ENCODE assay signal across 20 cellular contexts in genomic region chr3:108319428-108320053, GRCh38. TPM values are rescaled to one million over a fixed set of nuclear protein-coding genes. Genes with fewer than 3 reads are reported as not detected.
DNase-seq lines count a peak whose midpoint lies in the region; ATAC-seq and TF ChIP-seq lines count a peak whose summit lies in the region.
"Had no signal": no experiment of that assay in that cellular context is flagged by ENCODE, and none has a peak within 500 bp of the region (broad histone marks: within the 10 kb centered on the region; RNA-seq: fewer than 3 reads in every experiment).

No MANE protein-coding gene starts in this region.

- intact Hi-C loops in PC-9 (cut with micrococcal nuclease; ENCODE audit: unreplicated experiment) (no loop called here), lower lobe of right lung (cut with DNase I) (no loop called here), testis (cut with DNase I; ENCODE audit: low total_unique reads) (no loop called here), uterus (cut with DNase I; ENCODE audit: low total_unique reads) (no loop called here)

- peak overlapping the region; percentile 15; the same call in 1 of the 2 replicates for H3K27ac ChIP-seq in 22Rv1
- H3K27ac ChIP-seq in PC-9, result no peak overlapping the region
- no peak overlapping the region for H3K27ac ChIP-seq in lower lobe of right lung
- no peak overlapping the region for H3K27ac ChIP-seq in testis
- H3K27ac ChIP-seq in uterus, result no peak overlapping the region
- H3K27ac ChIP-seq: Peyer's patch, tibial artery had no signal

- H4K20me1 ChIP-seq in PC-9 (ENCODE audit: insufficient read depth), result no peaks in the 10 kb centered on the region

- CTCF ChIA-PET in PC-9 (lab: Charles Lee), result interaction anchor here (0.6 kb wide), 2 partner anchors 25 to 197 kb away, joined by 3 to 6 read pairs; no protein-coding TSS in a partner anchor

- no peak overlapping the region for H2AFZ ChIP-seq in PC-9

- no peaks in the 10 kb centered on the region for H3K9me3 ChIP-seq in PC-9 (ENCODE audit: insufficient read depth, low read depth)
- H3K9me3 ChIP-seq in lower lobe of right lung, result no peaks in the 10 kb centered on the region
- no peaks in the 10 kb centered on the region for H3K9me3 ChIP-seq in testis
- no peaks in the 10 kb centered on the region for H3K9me3 ChIP-seq in uterus
- H3K9me3 ChIP-seq: Peyer's patch, tibial artery had no signal

- H3K4me3 ChIP-seq in PC-9, result no peak overlapping the region
- H3K4me3 ChIP-seq in lower lobe of right lung, result no peak overlapping the region
- H3K4me3 ChIP-seq in testis, result no peak overlapping the region
- H3K4me3 ChIP-seq in uterus, result no peak overlapping the region
- H3K4me3 ChIP-seq: K562, Peyer's patch, tibial artery had no signal

- no peaks in the 10 kb centered on the region for H3K9me2 ChIP-seq in PC-9 (ENCODE audit: insufficient read depth)

- WGBS in testis, 2 donors, result 54 to 59% methylated on average over 6 of the region's 6 CpGs

- H3K36me3 ChIP-seq in PC-9 (ENCODE audit: low read depth), result no peaks in the 10 kb centered on the region
- no peaks in the 10 kb centered on the region for H3K36me3 ChIP-seq in lower lobe of right lung
- no peaks in the 10 kb centered on the region for H3K36me3 ChIP-seq in testis (ENCODE audit: low read depth, missing control alignments)
- no peaks in the 10 kb centered on the region for H3K36me3 ChIP-seq in uterus
- H3K36me3 ChIP-seq: Peyer's patch, tibial artery had no signal

- H3F3A ChIP-seq in PC-9 (ENCODE audit: insufficient read depth, low read depth), result no peaks in the 10 kb centered on the region

- POLR2A ChIA-PET in PC-9 (lab: Charles Lee; ENCODE audit: unreplicated experiment), result interaction anchor here (0.6 kb wide), 1 partner anchor 109 kb away, joined by 5 read pairs; no protein-coding TSS in a partner anchor

- ATAC-seq in lower lobe of right lung, result peak; percentile 65 to 86
- ATAC-seq: activated CD8-positive, alpha-beta T cell treated with anti-CD3 and anti-CD28 coated beads, Interleukin-2, amount 10 ng/mL, durations not matched to agents 7 days and 5 days; K562; sciatic nerve had no signal

- no peak overlapping the region for H3K4me2 ChIP-seq in PC-9

- peaks cover 11% of the 10 kb centered on the region; the same call in 1 of the 2 replicates for H3K4me1 ChIP-seq in PC-9 (replicated peaks; ENCODE audit: insufficient read depth)
- H3K4me1 ChIP-seq in lower lobe of right lung, result peaks cover 10% of the 10 kb centered on the region
- H3K4me1 ChIP-seq in testis, result no peaks in the 10 kb centered on the region
- no peaks in the 10 kb centered on the region for H3K4me1 ChIP-seq in uterus
- H3K4me1 ChIP-seq: Peyer's patch, tibial artery had no signal

- TF ChIP-seq CTCF in 22Rv1 (IDR thresholded peaks at IDR 0.05), result no peak
- no peak for TF ChIP-seq CTCF in PC-9 (conservative IDR thresholded peaks at IDR 0.05)
- no peak for TF ChIP-seq CTCF in lower lobe of right lung (IDR thresholded peaks at IDR 0.05)
- no peak for TF ChIP-seq CTCF in testis (IDR thresholded peaks at IDR 0.05)
- TF ChIP-seq CTCF in uterus (IDR thresholded peaks at IDR 0.05), result no peak

- BruUV-seq in PC-9 (replicated peaks; lab: Mats Ljungman, UMichigan), result no TSS peak

- TF ChIP-seq POLR2A in testis (IDR thresholded peaks at IDR 0.05) (no peak), uterus (IDR thresholded peaks at IDR 0.05) (no peak)

- peak; percentile 94 for DNase-seq in HT-29 (ENCODE audit: low spot score)
- DNase-seq in PC-9, result peak; percentile 28 to 76
- no peak for DNase-seq in lower lobe of right lung
- DNase-seq in testis, result no peak
- no peak for DNase-seq in dermis blood vessel endothelial cell
- no peak for DNase-seq in uterus
- no peak for DNase-seq in SHP77 treated with DMSO at 0.1 percent for 48 hours (lab: John Stamatoyannopoulos, UW)
- DNase-seq: activated CD8-positive, alpha-beta T cell treated with anti-CD3 and anti-CD28 coated beads, Interleukin-2, amount 10 ng/mL, durations not matched to agents 7 days and 5 days; HCEC 1CT; mesendoderm; NCI-H146; NCI-H69; Peyer's patch; stimulated activated CD4-positive, alpha-beta T cell treated with anti-CD3 and anti-CD28 coated beads, Interleukin-2, amount 100 ng/mL, for 48 hours; SW 1271; tibial artery had no signal

- H3K79me2 ChIP-seq in PC-9 (ENCODE audit: low read depth), result no peaks in the 10 kb centered on the region

- H3K27me3 ChIP-seq in PC-9 (ENCODE audit: insufficient read depth, low read depth) (no peaks in the 10 kb centered on the region), lower lobe of right lung (ENCODE audit: low read depth) (no peaks in the 10 kb centered on the region), testis (no peaks in the 10 kb centered on the region), uterus (no peaks in the 10 kb centered on the region)
- H3K27me3 ChIP-seq: Peyer's patch, tibial artery had no signal

RNA-seq across cellular contexts. Expression of gene HHLA2, which starts 23.2 kb away (rescaled TPM):
- total RNA-seq in HT-29 (2014; rRNA removed; shearing (Covaris generic)), result 2.2 and 4.2 TPM in 2 replicates
- total RNA-seq in PC-9 (2021) (not detected in 2 replicates), lower lobe of right lung (4.9 TPM), testis (1 to 10 TPM; 1.5 to 6.7 TPM), dermis blood vessel endothelial cell (under 0.01 TPM in 1 of 2 replicates, not detected in the other), uterus (1 to 10 TPM in 1 of 4 donors, under 1 TPM in 1, not detected in 2; 0.18 to 1.0 TPM)
- polyA plus RNA-seq in testis (ENCODE audit: insufficient read depth, low read depth, low replicate concordance), result 5.2 TPM
- total RNA-seq: K562 had no signal
- polyA plus RNA-seq: AG04450 had no signal

Comparison
In these comparisons a context has a peak if more than half of its experiments do, and no peak if none do; other contexts are left out.
1. DNase-seq: peak in HT-29 (single experiment) and PC-9 (2 of 2); none in lower lobe of right lung (single experiment), testis (single experiment), dermis blood vessel endothelial cell (single experiment), uterus (0 of 2) and SHP77 treated with DMSO at 0.1 percent for 48 hours (single experiment).